Comparison of ENCODE assay signal across 8 cellular contexts in the genomic region with DNA sequence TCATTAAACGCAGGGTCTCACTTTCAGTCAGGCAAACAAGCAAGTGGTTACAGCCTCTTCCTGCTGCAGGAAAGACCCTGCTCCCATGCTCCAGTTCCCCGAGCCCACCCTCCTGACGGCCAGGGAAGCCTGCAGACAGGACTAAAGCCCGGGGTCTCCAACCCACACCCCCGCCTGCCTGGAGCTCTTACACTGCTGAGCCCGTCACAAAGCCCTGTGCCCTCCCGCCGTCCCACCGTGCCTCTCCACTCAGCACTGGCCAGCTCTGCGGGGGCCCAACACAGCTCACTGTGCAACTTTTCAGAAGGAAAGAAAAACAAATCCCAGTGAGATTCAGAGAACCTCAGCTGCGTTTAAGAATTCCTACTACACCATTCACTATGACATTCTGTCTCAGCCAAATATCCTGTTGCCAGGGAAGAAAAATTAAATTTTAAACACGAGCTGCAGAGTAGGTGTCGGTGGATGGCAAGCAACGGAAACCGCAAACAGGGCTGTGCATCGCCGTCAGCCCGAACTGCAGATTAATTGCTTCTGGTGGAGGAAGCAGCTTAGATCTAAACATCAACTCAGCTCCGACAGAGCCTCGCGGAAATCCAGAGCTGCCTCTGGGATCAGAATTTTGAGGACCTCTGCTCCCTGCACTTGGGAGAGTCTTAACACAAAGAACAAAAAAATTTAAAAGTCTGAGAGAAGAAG.
DNase-seq lines count a peak whose midpoint lies in the region; ATAC-seq and TF ChIP-seq lines count a peak whose summit lies in the region.

No MANE protein-coding gene starts in this region.

- BruUV-seq in Caco-2 (replicated peaks; lab: Mats Ljungman, UMichigan): no TSS peak

- peak; percentile 33 for ATAC-seq in GM21423 (IDR thresholded peaks at IDR 0.05; ENCODE audit: unreplicated experiment)
- ATAC-seq in stimulated activated naive CD8-positive, alpha-beta T cell treated with anti-CD3 and anti-CD28 coated beads, Interleukin-15, Interleukin-2, amounts not matched to agents 100 U/mL and 50 U/mL, for 24 hours: no peak
- no peak for ATAC-seq in psoas muscle

- CTCF ChIA-PET in Caco-2 (lab: Charles Lee): no interaction called here

- H3K27me3 ChIP-seq in psoas muscle (ENCODE audit: insufficient read depth in 3 of 3, low read length in 2 of 3) (peaks cover 0 to 15% (median 1%) of the 10 kb centered on the region in 3 donors), Caco-2 (replicated peaks; ENCODE audit: control insufficient read depth, insufficient read depth, low read length) (no peaks in the 10 kb centered on the region; the same call in 1 of the 2 replicates)

- peaks cover 8% of the 10 kb centered on the region for H3K27me3 Mint-ChIP-seq in chondrocyte (ENCODE audit: low read depth)
- peaks cover 14% of the 10 kb centered on the region for H3K27me3 Mint-ChIP-seq in Caco-2 (ENCODE audit: insufficient read depth, unreplicated experiment)

- H3K4me3 Mint-ChIP-seq in chondrocyte (ENCODE audit: unreplicated experiment) (no peak overlapping the region), Caco-2 (ENCODE audit: unreplicated experiment) (no peak overlapping the region)

- H3K9me3 Mint-ChIP-seq in chondrocyte (ENCODE audit: low read depth): no peaks in the 10 kb centered on the region
- H3K9me3 Mint-ChIP-seq in Caco-2 (ENCODE audit: unreplicated experiment): no peaks in the 10 kb centered on the region

- H3K36me3 ChIP-seq in psoas muscle (ENCODE audit: insufficient read depth in 1 of 2, low read depth in 1 of 2) (no peaks in the 10 kb centered on the region), Caco-2 (ENCODE audit: control insufficient read depth, insufficient read depth, low read length) (no peaks in the 10 kb centered on the region)

- DNase-seq in UCSD-AML1 (lab: John Stamatoyannopoulos, UW; ENCODE audit: unreplicated experiment): peak; percentile 77
- peak; percentile 82 for DNase-seq in chondrocyte (ENCODE audit: low spot score)
- peak; percentile 39 for DNase-seq in stimulated activated naive CD8-positive, alpha-beta T cell treated with anti-CD3 and anti-CD28 coated beads, Interleukin-15, Interleukin-2, amounts not matched to agents 100 U/mL and 50 U/mL, for 24 hours
- DNase-seq in psoas muscle: no peak
- no peak for DNase-seq in Caco-2
- no peak for DNase-seq in COR-L47 (lab: John Stamatoyannopoulos, UW)
- DNase-seq in NCI-H526 treated with DMSO at 0.1 percent for 48 hours (lab: John Stamatoyannopoulos, UW): no peak

- intact Hi-C loops in psoas muscle (cut with DNase I) (no loop called here), Caco-2 (cut with micrococcal nuclease; ENCODE audit: unreplicated experiment) (no loop called here)

- H3K36me3 Mint-ChIP-seq in chondrocyte (ENCODE audit: low read depth): no peaks in the 10 kb centered on the region
- no peaks in the 10 kb centered on the region for H3K36me3 Mint-ChIP-seq in Caco-2 (ENCODE audit: insufficient read depth, unreplicated experiment)

- TF ChIP-seq CTCF in chondrocyte (IDR thresholded peaks at IDR 0.05) (no peak), psoas muscle (IDR thresholded peaks at IDR 0.05) (no peak), Caco-2 (IDR thresholded peaks at IDR 0.05; ENCODE audit: insufficient read depth in 1 of 2, low read depth in 1 of 2, low read length in 1 of 2, severe bottlenecking in 1 of 2, unreplicated experiment in 1 of 2) (no peak)

- H3K27ac ChIP-seq in psoas muscle: no peak overlapping the region

- WGBS in psoas muscle, 3 donors: 30 to 38% (median 35%) methylated on average over 21 of the region's 21 CpGs

- H3K4me3 ChIP-seq in psoas muscle: no peak overlapping the region
- H3K4me3 ChIP-seq in Caco-2 (ENCODE audit: low read depth, low read length): no peak overlapping the region

- POLR2A ChIA-PET in Caco-2 (lab: Charles Lee): no interaction called here

- H3K27ac Mint-ChIP-seq in chondrocyte (ENCODE audit: unreplicated experiment) (no peak overlapping the region), Caco-2 (ENCODE audit: unreplicated experiment) (no peak overlapping the region)

- H3K4me1 Mint-ChIP-seq in chondrocyte (ENCODE audit: low read depth) (peaks cover 12% of the 10 kb centered on the region), Caco-2 (ENCODE audit: low read depth, unreplicated experiment) (no peaks in the 10 kb centered on the region)

- no peaks in the 10 kb centered on the region for H3K4me1 ChIP-seq in psoas muscle
- no peaks in the 10 kb centered on the region for H3K4me1 ChIP-seq in Caco-2

- no peaks in the 10 kb centered on the region for H3K9me3 ChIP-seq in psoas muscle
- H3K9me3 ChIP-seq in Caco-2: no peaks in the 10 kb centered on the region

Comparison
In these comparisons a context has a peak if more than half of its experiments do, and no peak if none do; other contexts are left out.
1. DNase-seq: peak in UCSD-AML1 (single experiment), chondrocyte (single experiment) and stimulated activated naive CD8-positive, alpha-beta T cell treated with anti-CD3 and anti-CD28 coated beads, Interleukin-15, Interleukin-2, amounts not matched to agents 100 U/mL and 50 U/mL, for 24 hours (single experiment); none in psoas muscle (0 of 2), Caco-2 (0 of 2), COR-L47 (single experiment) and NCI-H526 treated with DMSO at 0.1 percent for 48 hours (single experiment).